In genomic region chr12:6026998-6027397, GRCh38 we compare ENCODE assay signal across 16 cellular contexts.
DNase-seq lines count a peak whose midpoint lies in the region; ATAC-seq, FAIRE-seq and TF ChIP-seq lines count a peak whose summit lies in the region.
"Had no signal": no experiment of that assay in that cellular context is flagged by ENCODE, and none has a peak within 500 bp of the region (broad histone marks: within the 10 kb centered on the region; RNA-seq: fewer than 3 reads in every experiment).

No MANE protein-coding gene starts in this region.

- peak overlapping the region; percentile 43 for H3K27ac Mint-ChIP-seq in neural crest cell (ENCODE audit: unreplicated experiment)
- H3K27ac Mint-ChIP-seq in naive thymus-derived CD8-positive, alpha-beta T cell = no peak overlapping the region
- H3K27ac Mint-ChIP-seq: CD4-positive, CD25-positive, alpha-beta regulatory T cell; HFFc6 had no signal

- DNase-seq in IMR-90 = no peak
- peak; percentile 76 for DNase-seq in endothelial cell of umbilical vein (ENCODE audit: low read depth, low spot score)
- DNase-seq in neural crest cell (ENCODE audit: low read depth, low spot score) = no peak
- peak; percentile 64 to 72 for DNase-seq in vagina (ENCODE audit: extremely low spot score in 2 of 2)
- no peak for DNase-seq in WERI-Rb-1
- DNase-seq in naive thymus-derived CD8-positive, alpha-beta T cell = no peak
- DNase-seq: ACHN; CD4-positive, CD25-positive, alpha-beta regulatory T cell; GM23248; HFFc6 had no signal

- CTCF ChIA-PET in IMR-90 (lab: Yijun Ruan, JAX) = no interaction called here
- CTCF ChIA-PET in endothelial cell of umbilical vein (lab: Charles Lee) = interaction anchor here (1.0 to 3.5 kb wide), 2 partner anchors 11 to 39 kb away, joined by 3 to 18 read pairs; no protein-coding TSS in a partner anchor

- no peak overlapping the region for H4K5ac ChIP-seq in IMR-90 (ENCODE audit: low read depth, low read length)

- H2BK20ac ChIP-seq in IMR-90 (ENCODE audit: low read depth, low read length) = no peak overlapping the region

- H3K23ac ChIP-seq in IMR-90 (ENCODE audit: low read depth, low read length) = no peak overlapping the region

- POLR2A ChIA-PET in IMR-90 (lab: Charles Lee; ENCODE audit: unreplicated experiment) (no interaction called here), endothelial cell of umbilical vein (lab: Charles Lee) (no interaction called here)
- POLR2A ChIA-PET in naive thymus-derived CD8-positive, alpha-beta T cell (lab: Charles Lee) = no interaction called here

- no peaks in the 10 kb centered on the region for H3K9me1 ChIP-seq in IMR-90 (ENCODE audit: insufficient read depth, low read length)
- no peaks in the 10 kb centered on the region for H3K9me1 ChIP-seq in endothelial cell of umbilical vein (replicated peaks; ENCODE audit: control insufficient read depth, extremely low read depth, insufficient read depth, low read length)

- H3K4me3 ChIP-seq in IMR-90 (ENCODE audit: insufficient read depth, low read depth, low read length) (no peak overlapping the region), endothelial cell of umbilical vein (replicated peaks in 1 of 3; ENCODE audit: insufficient read depth in 1 of 3, low read depth in 1 of 3, low read length in 3 of 3) (no peak overlapping the region), vagina (no peak overlapping the region), WERI-Rb-1 (ENCODE audit: low read depth, low read length) (no peak overlapping the region)
- H3K4me3 ChIP-seq: BLaER1 treated with 17β-estradiol and CSF1 and Interleukin-3, amounts not matched to agents 10 nM and 100 nM; GM23248; HAP-1; K562 had no signal

- H4K8ac ChIP-seq in IMR-90 (ENCODE audit: low read depth in 2 of 2, low read length in 2 of 2) = no peak overlapping the region

- no peak overlapping the region for H2AK5ac ChIP-seq in IMR-90 (ENCODE audit: low read depth, low read length)

- no peaks in the 10 kb centered on the region for H3K36me3 ChIP-seq in IMR-90 (ENCODE audit: control insufficient read depth, insufficient read depth, low read length)
- peaks cover 49 to 63% of the 10 kb centered on the region in 2 experiments for H3K36me3 ChIP-seq in endothelial cell of umbilical vein (ENCODE audit: control insufficient read depth in 2 of 2, extremely low read depth in 1 of 2, insufficient read depth in 2 of 2, low read length in 2 of 2)
- no peaks in the 10 kb centered on the region for H3K36me3 ChIP-seq in vagina
- H3K36me3 ChIP-seq in WERI-Rb-1 = no peaks in the 10 kb centered on the region
- H3K36me3 ChIP-seq: BLaER1 treated with 17β-estradiol and CSF1 and Interleukin-3, amounts not matched to agents 10 nM and 100 nM; HAP-1 had no signal

- no peak overlapping the region for H3K18ac ChIP-seq in IMR-90 (ENCODE audit: low read depth, low read length)

- no peak overlapping the region for H2AK9ac ChIP-seq in IMR-90 (replicated peaks; ENCODE audit: low read depth, low read length, poor library complexity)

- no peaks in the 10 kb centered on the region for H3K79me1 ChIP-seq in IMR-90 (ENCODE audit: low read depth in 1 of 2, low read length in 2 of 2)

- intact Hi-C loops in IMR-90 (cut with micrococcal nuclease) = no loop called here
- intact Hi-C loops in endothelial cell of umbilical vein (cut with micrococcal nuclease) = no loop called here
- intact Hi-C loops in vagina (cut with DNase I) = no loop called here

- no peak overlapping the region for H3K27ac ChIP-seq in IMR-90 (ENCODE audit: insufficient read depth, low read length)
- H3K27ac ChIP-seq in endothelial cell of umbilical vein (ENCODE audit: insufficient read depth, low read depth, low read length) = no peak overlapping the region
- no peak overlapping the region for H3K27ac ChIP-seq in vagina
- no peak overlapping the region for H3K27ac ChIP-seq in WERI-Rb-1
- H3K27ac ChIP-seq: BLaER1 treated with 17β-estradiol and CSF1 and Interleukin-3, amounts not matched to agents 10 nM and 100 nM; GM23248; HL-60 had no signal

- peak; percentile 53 for FAIRE-seq in endothelial cell of umbilical vein (lab: Jason Lieb, UNC)
- FAIRE-seq: GM12891 had no signal

- H3K4me3 Mint-ChIP-seq in neural crest cell = no peak overlapping the region
- no peak overlapping the region for H3K4me3 Mint-ChIP-seq in naive thymus-derived CD8-positive, alpha-beta T cell
- H3K4me3 Mint-ChIP-seq: CD4-positive, CD25-positive, alpha-beta regulatory T cell; HFFc6 had no signal

- no peak overlapping the region for H3K9ac ChIP-seq in IMR-90 (ENCODE audit: low read depth, low read length)
- no peak overlapping the region for H3K9ac ChIP-seq in endothelial cell of umbilical vein (replicated peaks; ENCODE audit: extremely low read depth, insufficient read depth, low read length)
- H3K9ac ChIP-seq: BLaER1 treated with 17β-estradiol and CSF1 and Interleukin-3, amounts not matched to agents 10 nM and 100 nM; GM23248 had no signal

- peaks cover 10% of the 10 kb centered on the region for H3K9me3 ChIP-seq in IMR-90 (ENCODE audit: control insufficient read depth, insufficient read depth, low read length)
- no peaks in the 10 kb centered on the region for H3K9me3 ChIP-seq in endothelial cell of umbilical vein (replicated peaks; ENCODE audit: control insufficient read depth, insufficient read depth, low read length)
- no peaks in the 10 kb centered on the region for H3K9me3 ChIP-seq in vagina
- no peaks in the 10 kb centered on the region for H3K9me3 ChIP-seq in WERI-Rb-1 (ENCODE audit: severe bottlenecking)
- H3K9me3 ChIP-seq: HAP-1 had no signal

- H4K91ac ChIP-seq in IMR-90 (ENCODE audit: insufficient read depth, low read depth, low read length) = no peak overlapping the region

- no peak overlapping the region for H2BK15ac ChIP-seq in IMR-90 (ENCODE audit: low read depth, low read length)

- H3K9me3 Mint-ChIP-seq in neural crest cell = peaks cover 4% of the 10 kb centered on the region
- peaks cover 0 to 9% (median 3%) of the 10 kb centered on the region in 9 donors for H3K9me3 Mint-ChIP-seq in naive thymus-derived CD8-positive, alpha-beta T cell

- no peak overlapping the region for H2BK120ac ChIP-seq in IMR-90 (ENCODE audit: low read depth, low read length)

- peaks cover 20% of the 10 kb centered on the region for H3K79me2 ChIP-seq in endothelial cell of umbilical vein (ENCODE audit: control insufficient read depth, insufficient read depth, low read length)

- no peaks in the 10 kb centered on the region for H3K4me1 Mint-ChIP-seq in neural crest cell
- H3K4me1 Mint-ChIP-seq in naive thymus-derived CD8-positive, alpha-beta T cell = no peaks in the 10 kb centered on the region
- H3K4me1 Mint-ChIP-seq: CD4-positive, CD25-positive, alpha-beta regulatory T cell had no signal

- H3K27me3 ChIP-seq in IMR-90 (ENCODE audit: control insufficient read depth, insufficient read depth, low read length) = peaks cover 8% of the 10 kb centered on the region
- H3K27me3 ChIP-seq in endothelial cell of umbilical vein (ENCODE audit: control insufficient read depth in 2 of 2, insufficient read depth in 2 of 2, low read length in 2 of 2) = no peaks in the 10 kb centered on the region
- H3K27me3 ChIP-seq in vagina = no peaks in the 10 kb centered on the region
- H3K27me3 ChIP-seq in WERI-Rb-1 (ENCODE audit: insufficient read depth, low read depth, severe bottlenecking) = no peaks in the 10 kb centered on the region
- H3K27me3 ChIP-seq: BLaER1 treated with 17β-estradiol and CSF1 and Interleukin-3, amounts not matched to agents 10 nM and 100 nM had no signal

- H3K4me1 ChIP-seq in IMR-90 (ENCODE audit: control insufficient read depth, insufficient read depth, low read length) (no peaks in the 10 kb centered on the region), endothelial cell of umbilical vein (ENCODE audit: control insufficient read depth, extremely low read depth, insufficient read depth, low read length) (peaks cover 23% of the 10 kb centered on the region), vagina (no peaks in the 10 kb centered on the region)
- H3K4me1 ChIP-seq: HAP-1 had no signal

- ATAC-seq in IMR-90 (ENCODE audit: low read depth) (no peak), HG02970 (IDR thresholded peaks at IDR 0.05; ENCODE audit: low FRiP score, unreplicated experiment) (no peak)
- no peak for ATAC-seq in naive thymus-derived CD8-positive, alpha-beta T cell
- ATAC-seq: K562 had no signal

- H3K36me3 Mint-ChIP-seq in neural crest cell (ENCODE audit: low read depth) = no peaks in the 10 kb centered on the region
- H3K36me3 Mint-ChIP-seq in naive thymus-derived CD8-positive, alpha-beta T cell = peaks cover 0 to 7% (median 0%) of the 10 kb centered on the region in 3 donors
- H3K36me3 Mint-ChIP-seq: CD4-positive, CD25-positive, alpha-beta regulatory T cell had no signal

- no peak overlapping the region for H2BK5ac ChIP-seq in IMR-90 (ENCODE audit: low read depth, low read length, poor library complexity, severe bottlenecking)

- TF ChIP-seq RAD21 in IMR-90 (IDR thresholded peaks at IDR 0.05; ENCODE audit: low read length) = no peak

- dilution Hi-C loops in IMR-90 (cut with HindIII; ENCODE audit: low sequenced_read_pairs, unreplicated experiment) (no loop called here), endothelial cell of umbilical vein (cut with MboI; ENCODE audit: extremely low pct_ligation_motif_present, low sequenced_read_pairs) (no loop called here)

- in situ Hi-C loops in IMR-90 (cut with MboI; ENCODE audit: low sequenced_read_pairs) = no loop called here

- TF ChIP-seq CTCF in IMR-90 (conservative IDR thresholded peaks at IDR 0.05; ENCODE audit: low read depth, low read length) = no peak
- no peak for TF ChIP-seq CTCF in endothelial cell of umbilical vein (IDR thresholded peaks at IDR 0.05; ENCODE audit: extremely low read depth in 1 of 2, insufficient read depth in 1 of 2, low read depth in 1 of 2, low read length in 2 of 2)
- TF ChIP-seq CTCF in neural crest cell (conservative IDR thresholded peaks at IDR 0.05) = no peak
- no peak for TF ChIP-seq CTCF in vagina (IDR thresholded peaks at IDR 0.05)
- no peak for TF ChIP-seq CTCF in WERI-Rb-1 (IDR thresholded peaks at IDR 0.05; ENCODE audit: low read depth, low read length)

- TF ChIP-seq POLR2A in IMR-90 (IDR thresholded peaks at IDR 0.05; ENCODE audit: low read depth, low read length) = no peak
- TF ChIP-seq POLR2A in endothelial cell of umbilical vein (IDR thresholded peaks at IDR 0.05; ENCODE audit: low read depth, low read length) = no peak
- no peak for TF ChIP-seq POLR2A in vagina (IDR thresholded peaks at IDR 0.05)

- H3K27me3 Mint-ChIP-seq in neural crest cell (ENCODE audit: low read depth) = peaks cover 4% of the 10 kb centered on the region
- H3K27me3 Mint-ChIP-seq in naive thymus-derived CD8-positive, alpha-beta T cell = peaks cover 0 to 4% (median 2%) of the 10 kb centered on the region in 5 donors

- BruUV-seq in IMR-90 (replicated peaks; lab: Mats Ljungman, UMichigan) = no TSS peak
- no TSS peak for BruUV-seq in endothelial cell of umbilical vein (replicated peaks; lab: Mats Ljungman, UMichigan)

- no peak overlapping the region for H3K4ac ChIP-seq in IMR-90 (ENCODE audit: low read depth, low read length)

- WGBS in IMR-90 (ENCODE audit: extremely low coverage in 2 of 2, insufficient read length in 1 of 2), 2 experiments = 67% methylated on average over 5 of the region's 6 CpGs; no CpG with 5 or more reads in 1 of the 2 experiments

- H2AFZ ChIP-seq in IMR-90 (replicated peaks; ENCODE audit: low read length, poor library complexity) (peak overlapping the region; percentile 56), endothelial cell of umbilical vein (ENCODE audit: low read depth, low read length) (no peak overlapping the region)
- H2AFZ ChIP-seq: GM23248 had no signal

- H3K4me2 ChIP-seq in IMR-90 (ENCODE audit: low read depth, low read length) (no peak overlapping the region), endothelial cell of umbilical vein (ENCODE audit: insufficient read depth, low read length) (no peak overlapping the region)
- H3K4me2 ChIP-seq: BLaER1 treated with 17β-estradiol and CSF1 and Interleukin-3, amounts not matched to agents 10 nM and 100 nM had no signal

- H4K20me1 ChIP-seq in IMR-90 (ENCODE audit: insufficient read depth, low read length) = no peaks in the 10 kb centered on the region
- no peaks in the 10 kb centered on the region for H4K20me1 ChIP-seq in endothelial cell of umbilical vein (replicated peaks; ENCODE audit: control insufficient read depth, extremely low read depth, insufficient read depth, low read length)
- H4K20me1 ChIP-seq: BLaER1 treated with 17β-estradiol and CSF1 and Interleukin-3, amounts not matched to agents 10 nM and 100 nM had no signal

- no peak overlapping the region for H3K56ac ChIP-seq in IMR-90 (ENCODE audit: extremely low read depth, insufficient read depth, low read length)

- H3K14ac ChIP-seq in IMR-90 (replicated peaks; ENCODE audit: low read depth, low read length) = no peak overlapping the region

Comparison
In these comparisons a context has a peak if more than half of its experiments do, and no peak if none do; other contexts are left out.
1. DNase-seq: peak in endothelial cell of umbilical vein (single experiment) and vagina (2 of 2); none in IMR-90 (single experiment), neural crest cell (single experiment), WERI-Rb-1 (single experiment) and naive thymus-derived CD8-positive, alpha-beta T cell (0 of 10).